ENCODE assay signal across 8 cellular contexts in genomic region chr1:109282497-109282951, GRCh38. TPM values are rescaled to one million over a fixed set of nuclear protein-coding genes. Genes with fewer than 3 reads are reported as not detected.
DNase-seq lines count a peak whose midpoint lies in the region; ATAC-seq and TF ChIP-seq lines count a peak whose summit lies in the region.

No MANE protein-coding gene starts in this region.

- peak overlapping the region; percentile 99 for H2AFZ ChIP-seq in osteoblast (ENCODE audit: low read length)

- CTCF ChIA-PET in CD8-positive, alpha-beta T cell (lab: Charles Lee): interaction anchor here (0.6 to 1.9 kb wide), 12 partner anchors 11 to 318 kb away, joined by 3 to 11 read pairs (median 4); partner anchors contain the start of genes MYBPHL and SORT1
- CTCF ChIA-PET in HEK293T (lab: Yijun Ruan, JAX): interaction anchor here (0.6 to 2.1 kb wide), 6 partner anchors 108 to 259 kb away, joined by 3 to 7 read pairs (median 4); partner anchors contain the start of genes CYB561D1 and SORT1

- intact Hi-C loops in CD8-positive, alpha-beta T cell (cut with DNase I, micrococcal nuclease): loop anchor here (2.0 to 10.0 kb wide), 7 partner anchors 70 to 1122 kb away; partner anchors contain the start of genes ATXN7L2 (in 2 of the 2), GNAI3 (in 1 of the 2), LAMTOR5 (in 1 of the 2) and SARS1 (in 1 of the 2)

- peak overlapping the region; percentile 93 for H3K4me3 Mint-ChIP-seq in CD8-positive, alpha-beta T cell
- peak overlapping the region; percentile 99 for H3K4me3 Mint-ChIP-seq in endothelial cell (ENCODE audit: unreplicated experiment)

- POLR2A ChIA-PET in CD8-positive, alpha-beta T cell (lab: Charles Lee): interaction anchor here (0.6 to 1.6 kb wide), 7 partner anchors 9 to 904 kb away, joined by 3 to 5 read pairs (median 4); partner anchors contain the start of genes PSMA5 and SORT1
- POLR2A ChIA-PET in HEK293T (lab: Yijun Ruan, JAX): interaction anchor here (0.6 to 2.1 kb wide), 26 partner anchors 10 to 248 kb away, joined by 3 to 18 read pairs (median 4); partner anchors contain the start of genes CELSR2, MYBPHL, SARS1 and SORT1

- H3K4me3 ChIP-seq in CD8-positive, alpha-beta T cell (ENCODE audit: low read depth, low read length): peak overlapping the region; percentile 72
- peak overlapping the region; percentile 83 for H3K4me3 ChIP-seq in NT2/D1 (ENCODE audit: insufficient read length, low read depth)
- H3K4me3 ChIP-seq in osteoblast (ENCODE audit: insufficient read depth, low read length): peak overlapping the region; percentile 98

- H3K4me1 Mint-ChIP-seq in CD8-positive, alpha-beta T cell (ENCODE audit: low read depth): peaks cover 16% of the 10 kb centered on the region
- peaks cover 15% of the 10 kb centered on the region for H3K4me1 Mint-ChIP-seq in endothelial cell (ENCODE audit: unreplicated experiment)

- H3K27me3 ChIP-seq in CD8-positive, alpha-beta T cell (ENCODE audit: insufficient read depth, low read length): no peaks in the 10 kb centered on the region
- no peaks in the 10 kb centered on the region for H3K27me3 ChIP-seq in NT2/D1 (ENCODE audit: insufficient read depth, insufficient read length)
- H3K27me3 ChIP-seq in osteoblast (ENCODE audit: insufficient read depth, low read length): no peaks in the 10 kb centered on the region

- TF ChIP-seq CTCF in CD8-positive, alpha-beta T cell (IDR thresholded peaks at IDR 0.05): no peak
- no peak for TF ChIP-seq CTCF in endothelial cell (IDR thresholded peaks at IDR 0.05; ENCODE audit: unreplicated experiment)
- TF ChIP-seq CTCF in osteoblast (IDR thresholded peaks at IDR 0.05; ENCODE audit: extremely low read depth, low read depth, low read length): no peak

- ATAC-seq in CD8-positive, alpha-beta T cell: no peak
- no peak for ATAC-seq in esophagus mucosa

- H3K27ac ChIP-seq in CD8-positive, alpha-beta T cell (ENCODE audit: low read depth, low read length): no peak overlapping the region
- H3K27ac ChIP-seq in osteoblast (ENCODE audit: low read depth, low read length): peak overlapping the region; percentile 84

- H3K79me2 ChIP-seq in osteoblast (ENCODE audit: insufficient read depth, low read length): peaks cover 32% of the 10 kb centered on the region

- H3K27ac Mint-ChIP-seq in CD8-positive, alpha-beta T cell: peak overlapping the region; percentile 88
- no peak overlapping the region for H3K27ac Mint-ChIP-seq in endothelial cell (ENCODE audit: unreplicated experiment)

- DNase-seq in CD8-positive, alpha-beta T cell: no peak
- no peak for DNase-seq in NT2/D1 (ENCODE audit: low read depth, low spot score)
- no peak for DNase-seq in endothelial cell (ENCODE audit: low spot score)
- DNase-seq in osteoblast (ENCODE audit: insufficient read length, low spot score, missing footprints): peak; percentile 76
- no peak for DNase-seq in HEK293T (ENCODE audit: extremely low spot score)
- DNase-seq in H4 (ENCODE audit: low spot score): no peak
- no peak for DNase-seq in NCI-H187 treated with DMSO at 0.1 percent for 48 hours (lab: John Stamatoyannopoulos, UW)

- H3K4me2 ChIP-seq in osteoblast (ENCODE audit: insufficient read depth, low read length): peak overlapping the region; percentile 89

- H3K4me1 ChIP-seq in CD8-positive, alpha-beta T cell (ENCODE audit: insufficient read depth, low read length): peaks cover 12% of the 10 kb centered on the region
- peaks cover 9% of the 10 kb centered on the region for H3K4me1 ChIP-seq in NT2/D1 (ENCODE audit: insufficient read depth, insufficient read length)
- H3K4me1 ChIP-seq in osteoblast (ENCODE audit: insufficient read depth, low read length): peaks cover 27% of the 10 kb centered on the region

- H3K36me3 Mint-ChIP-seq in CD8-positive, alpha-beta T cell: no peaks in the 10 kb centered on the region
- H3K36me3 Mint-ChIP-seq in endothelial cell (ENCODE audit: low read depth, unreplicated experiment): peaks cover 9% of the 10 kb centered on the region

- peak overlapping the region; percentile 69 for H3K9ac ChIP-seq in NT2/D1 (ENCODE audit: insufficient read length, low read depth)

- no peaks in the 10 kb centered on the region for H3K36me3 ChIP-seq in CD8-positive, alpha-beta T cell (ENCODE audit: insufficient read depth, low read length)
- H3K36me3 ChIP-seq in NT2/D1 (ENCODE audit: insufficient read depth, insufficient read length, low read length) (peaks cover 40% of the 10 kb centered on the region), osteoblast (ENCODE audit: insufficient read depth, low read length) (peaks cover 17% of the 10 kb centered on the region)

- no peaks in the 10 kb centered on the region for H3K27me3 Mint-ChIP-seq in CD8-positive, alpha-beta T cell (ENCODE audit: low read depth)
- H3K27me3 Mint-ChIP-seq in endothelial cell (ENCODE audit: unreplicated experiment): peaks cover 6% of the 10 kb centered on the region

- H3K9me3 ChIP-seq in CD8-positive, alpha-beta T cell (ENCODE audit: low read length): no peaks in the 10 kb centered on the region
- H3K9me3 ChIP-seq in NT2/D1 (ENCODE audit: insufficient read depth, low read length) (no peaks in the 10 kb centered on the region), osteoblast (ENCODE audit: low read depth, low read length) (no peaks in the 10 kb centered on the region)

- no peaks in the 10 kb centered on the region for H3K9me3 Mint-ChIP-seq in CD8-positive, alpha-beta T cell
- no peaks in the 10 kb centered on the region for H3K9me3 Mint-ChIP-seq in endothelial cell (ENCODE audit: unreplicated experiment)

- no peaks in the 10 kb centered on the region for H4K20me1 ChIP-seq in osteoblast (ENCODE audit: insufficient read depth, low read length)

TF ChIP-seq in HEK293T, 16 proteins besides CTCF, POLR2A, EP300 and RAD21:
- TF ChIP-seq LEF1 (IDR thresholded peaks at IDR 0.05; ENCODE audit: borderline replicate concordance): no peak
- TF ChIP-seq ZNF384 (IDR thresholded peaks at IDR 0.05): no peak
- no peak for TF ChIP-seq ARNT (IDR thresholded peaks at IDR 0.05)
- no peak for TF ChIP-seq FOXA1 (IDR thresholded peaks at IDR 0.05)
- TF ChIP-seq FOXK2 (IDR thresholded peaks at IDR 0.05): no peak
- TF ChIP-seq BHLHE40 (IDR thresholded peaks at IDR 0.05; ENCODE audit: borderline replicate concordance): no peak
- no peak for TF ChIP-seq CTBP1 (IDR thresholded peaks at IDR 0.05; ENCODE audit: borderline replicate concordance)
- TF ChIP-seq L3MBTL2 (conservative IDR thresholded peaks at IDR 0.05): no peak
- no peak for TF ChIP-seq SUZ12 (IDR thresholded peaks at IDR 0.05)
- TF ChIP-seq FOXM1 (IDR thresholded peaks at IDR 0.05; ENCODE audit: borderline replicate concordance): no peak
- TF ChIP-seq NFRKB (IDR thresholded peaks at IDR 0.05): no peak

RNA-seq across cellular contexts. Expression of gene PSRC1, which starts 0.4 kb away (rescaled TPM):
- total RNA-seq in CD8-positive, alpha-beta T cell: not detected
- total RNA-seq in endothelial cell (ENCODE audit: unreplicated experiment) (9.7 TPM), osteoblast (5.4 and 5.9 TPM in 2 replicates), esophagus mucosa (10.9 TPM)
- total RNA-seq in H4 (2014; rRNA removed; shearing (Covaris generic)): 24.5 and 39.4 TPM in 2 replicates

RNA-seq across cellular contexts. Expression of gene MYBPHL, which starts 24.3 kb away (rescaled TPM):
- total RNA-seq in CD8-positive, alpha-beta T cell: not detected
- total RNA-seq in endothelial cell (ENCODE audit: unreplicated experiment) (not detected), osteoblast (not detected in 2 replicates), esophagus mucosa (0.76 TPM)
- total RNA-seq in H4 (2014; rRNA removed; shearing (Covaris generic)): not detected in 2 replicates

RNA-seq across cellular contexts. Expression of gene CELSR2, which starts 33.2 kb away (rescaled TPM):
- total RNA-seq in CD8-positive, alpha-beta T cell: 1 to 10 TPM; 3.8 TPM
- total RNA-seq in endothelial cell (ENCODE audit: unreplicated experiment) (1.6 TPM), osteoblast (1.4 and 1.5 TPM in 2 replicates), esophagus mucosa (41.6 TPM)
- 1.7 and 1.9 TPM in 2 replicates for total RNA-seq in H4 (2014; rRNA removed; shearing (Covaris generic))
